ENCODE assay signal across 17 cellular contexts in genomic region chr11:45856044-45856468, GRCh38. TPM values are rescaled to one million over a fixed set of nuclear protein-coding genes. Genes with fewer than 3 reads are reported as not detected.
A peak's percentile ranks its signal among the peaks of the same experiment; 100 is the strongest.
DNase-seq lines count a peak whose midpoint lies in the region; ATAC-seq and TF ChIP-seq lines count a peak whose summit lies in the region.
"Had no signal": no experiment of that assay in that cellular context is flagged by ENCODE, and none has a peak within 500 bp of the region (broad histone marks: within the 10 kb centered on the region; RNA-seq: fewer than 3 reads in every experiment).

No MANE protein-coding gene starts in this region.

- H2BK20ac ChIP-seq in IMR-90 (ENCODE audit: low read depth, low read length): no peak overlapping the region; the same call in 1 of the 2 replicates

- peak overlapping the region; percentile 18 for H2BK5ac ChIP-seq in IMR-90 (ENCODE audit: low read depth, low read length, poor library complexity, severe bottlenecking)

- no peak overlapping the region for H3K4me3 Mint-ChIP-seq in natural killer cell treated with Interleukin-12 subunit alpha and Interleukin-12 subunit beta and Interleukin-15 and Interleukin-18, amount 100 ng/mL, for 72 hours
- H3K4me3 Mint-ChIP-seq: activated CD8-positive, alpha-beta T cell treated with anti-CD3 and anti-CD28 coated beads, Interleukin-2, amount 10 ng/mL, durations not matched to agents 7 days and 5 days; CD4-positive, alpha-beta T cell; mesothelial cell of epicardium; stimulated activated effector memory CD8-positive, alpha-beta T cell treated with anti-CD3 and anti-CD28 coated beads, Interleukin-12 subunit alpha, Interleukin-12 subunit beta, amount 100 ng/mL, for 72 hours had no signal

- no peak for ATAC-seq in IMR-90 (ENCODE audit: low read depth)
- ATAC-seq in thoracic aorta (ENCODE audit: insufficient number of reproducible peaks, low FRiP score, low read depth): no peak
- ATAC-seq in GM21515 (IDR thresholded peaks at IDR 0.05; ENCODE audit: unreplicated experiment): no peak
- ATAC-seq in HG02642 (IDR thresholded peaks at IDR 0.05; ENCODE audit: poor library complexity, unreplicated experiment): no peak
- ATAC-seq in natural killer cell treated with Interleukin-12 subunit alpha and Interleukin-12 subunit beta and Interleukin-15 and Interleukin-18, amount 100 ng/mL, for 72 hours: no peak
- ATAC-seq: activated CD8-positive, alpha-beta T cell treated with anti-CD3 and anti-CD28 coated beads, Interleukin-2, amount 10 ng/mL, durations not matched to agents 7 days and 5 days; stimulated activated effector memory CD8-positive, alpha-beta T cell treated with anti-CD3 and anti-CD28 coated beads, Interleukin-12 subunit alpha, Interleukin-12 subunit beta, amount 100 ng/mL, for 72 hours had no signal

- H3K18ac ChIP-seq in IMR-90 (ENCODE audit: low read depth, low read length): no peak overlapping the region

- no peak for TF ChIP-seq RAD21 in IMR-90 (IDR thresholded peaks at IDR 0.05; ENCODE audit: low read length)

- no peak for TF ChIP-seq CTCF in IMR-90 (conservative IDR thresholded peaks at IDR 0.05; ENCODE audit: low read depth, low read length)
- TF ChIP-seq CTCF in coronary artery (IDR thresholded peaks at IDR 0.05): no peak
- TF ChIP-seq CTCF in thoracic aorta (IDR thresholded peaks at IDR 0.05): no peak

- H3K36me3 ChIP-seq in IMR-90 (ENCODE audit: control insufficient read depth, insufficient read depth, low read length): peaks cover 10% of the 10 kb centered on the region
- H3K36me3 ChIP-seq in thoracic aorta: peaks cover 7% of the 10 kb centered on the region

- DNase-seq in IMR-90 (peak; percentile 43), coronary artery (ENCODE audit: low spot score) (no peak), mucosa of gallbladder (ENCODE audit: low spot score) (peak; percentile 23), thoracic aorta (ENCODE audit: low spot score) (no peak), NOMO-1 treated with DMSO at 0.1 percent for 48 hours (lab: John Stamatoyannopoulos, UW; ENCODE audit: unreplicated experiment) (no peak)
- DNase-seq in natural killer cell treated with Interleukin-12 subunit alpha and Interleukin-12 subunit beta and Interleukin-15 and Interleukin-18, amount 100 ng/mL, for 72 hours (ENCODE audit: low spot score): no peak
- DNase-seq: activated CD8-positive, alpha-beta T cell treated with anti-CD3 and anti-CD28 coated beads, Interleukin-2, amount 10 ng/mL, durations not matched to agents 7 days and 5 days; CD4-positive, alpha-beta T cell; cerebellar nuclear complex; erythroblast; KG1; NCI-H1436 treated with DMSO at 0.1 percent for 48 hours; stimulated activated CD4-positive, alpha-beta T cell treated with anti-CD3 and anti-CD28 coated beads, Interleukin-4, amount 100 ng/mL, for 24 hours had no signal

- peaks cover 26% of the 10 kb centered on the region for H3K9me1 ChIP-seq in IMR-90 (ENCODE audit: insufficient read depth, low read length)

- TF ChIP-seq POLR2A in IMR-90 (IDR thresholded peaks at IDR 0.05; ENCODE audit: low read depth, low read length): no peak

- dilution Hi-C loops in IMR-90 (cut with HindIII; ENCODE audit: low sequenced_read_pairs, unreplicated experiment): no loop called here

- H4K20me1 ChIP-seq in IMR-90 (ENCODE audit: insufficient read depth, low read length): peaks cover 31% of the 10 kb centered on the region

- H3K9ac ChIP-seq in IMR-90 (ENCODE audit: low read depth, low read length): no peak overlapping the region

- H3K36me3 Mint-ChIP-seq in natural killer cell treated with Interleukin-12 subunit alpha and Interleukin-12 subunit beta and Interleukin-15 and Interleukin-18, amount 100 ng/mL, for 72 hours: peaks cover 5% of the 10 kb centered on the region

- H4K8ac ChIP-seq in IMR-90 (ENCODE audit: low read depth in 2 of 2, low read length in 2 of 2): no peak overlapping the region

- no TSS peak for BruUV-seq in IMR-90 (replicated peaks; lab: Mats Ljungman, UMichigan)

- no peak overlapping the region for H2BK120ac ChIP-seq in IMR-90 (ENCODE audit: low read depth, low read length)

- H4K5ac ChIP-seq in IMR-90 (ENCODE audit: low read depth, low read length): no peak overlapping the region

- no peaks in the 10 kb centered on the region for H3K9me3 Mint-ChIP-seq in natural killer cell treated with Interleukin-12 subunit alpha and Interleukin-12 subunit beta and Interleukin-15 and Interleukin-18, amount 100 ng/mL, for 72 hours
- H3K9me3 Mint-ChIP-seq: CD4-positive, alpha-beta T cell; mesothelial cell of epicardium; stimulated activated effector memory CD8-positive, alpha-beta T cell treated with anti-CD3 and anti-CD28 coated beads, Interleukin-12 subunit alpha, Interleukin-12 subunit beta, amount 100 ng/mL, for 72 hours had no signal

- intact Hi-C loops in IMR-90 (cut with micrococcal nuclease): no loop called here

- H2AK9ac ChIP-seq in IMR-90 (replicated peaks; ENCODE audit: low read depth, low read length, poor library complexity): no peak overlapping the region

- H3K23ac ChIP-seq in IMR-90 (ENCODE audit: low read depth, low read length): peak overlapping the region; percentile 15; the same call in 1 of the 2 replicates

- CTCF ChIA-PET in IMR-90 (lab: Yijun Ruan, JAX): no interaction called here

- H3K27me3 Mint-ChIP-seq in natural killer cell treated with Interleukin-12 subunit alpha and Interleukin-12 subunit beta and Interleukin-15 and Interleukin-18, amount 100 ng/mL, for 72 hours: no peaks in the 10 kb centered on the region
- H3K27me3 Mint-ChIP-seq: CD4-positive, alpha-beta T cell had no signal

- H3K27ac Mint-ChIP-seq in natural killer cell treated with Interleukin-12 subunit alpha and Interleukin-12 subunit beta and Interleukin-15 and Interleukin-18, amount 100 ng/mL, for 72 hours: no peak overlapping the region
- H3K27ac Mint-ChIP-seq: activated CD8-positive, alpha-beta T cell treated with anti-CD3 and anti-CD28 coated beads, Interleukin-2, amount 10 ng/mL, durations not matched to agents 7 days and 5 days; CD4-positive, alpha-beta T cell; mesothelial cell of epicardium; stimulated activated effector memory CD8-positive, alpha-beta T cell treated with anti-CD3 and anti-CD28 coated beads, Interleukin-12 subunit alpha, Interleukin-12 subunit beta, amount 100 ng/mL, for 72 hours had no signal

- H3K27ac ChIP-seq in IMR-90 (ENCODE audit: insufficient read depth, low read length) (peak overlapping the region; percentile 10; the same call in 1 of the 2 replicates), coronary artery (peak overlapping the region; percentile 4 to 88), thoracic aorta (peak overlapping the region; percentile 64 to 79)

- peaks cover 6 to 11% of the 10 kb centered on the region in 2 donors for H3K4me1 Mint-ChIP-seq in natural killer cell treated with Interleukin-12 subunit alpha and Interleukin-12 subunit beta and Interleukin-15 and Interleukin-18, amount 100 ng/mL, for 72 hours (ENCODE audit: low read depth in 2 of 2)

- H3K4me2 ChIP-seq in IMR-90 (ENCODE audit: low read depth, low read length): no peak overlapping the region

- H4K91ac ChIP-seq in IMR-90 (ENCODE audit: insufficient read depth, low read depth, low read length): no peak overlapping the region

- WGBS in IMR-90 (ENCODE audit: extremely low coverage in 2 of 2, insufficient read length in 1 of 2), 2 experiments: 83% methylated on average over 2 of the region's 6 CpGs; no CpG with 5 or more reads in 1 of the 2 experiments

- H3K9me3 ChIP-seq in IMR-90 (ENCODE audit: control insufficient read depth, insufficient read depth, low read length) (no peaks in the 10 kb centered on the region), thoracic aorta (no peaks in the 10 kb centered on the region)

- no peak overlapping the region for H3K56ac ChIP-seq in IMR-90 (ENCODE audit: extremely low read depth, insufficient read depth, low read length)

- no peak overlapping the region for H3K4me3 ChIP-seq in IMR-90 (ENCODE audit: insufficient read depth, low read depth, low read length)
- H3K4me3 ChIP-seq in coronary artery: no peak overlapping the region
- H3K4me3 ChIP-seq in thoracic aorta: peak overlapping the region; percentile 7

- H2AFZ ChIP-seq in IMR-90 (replicated peaks; ENCODE audit: low read length, poor library complexity): no peak overlapping the region

- H3K4me1 ChIP-seq in IMR-90 (ENCODE audit: control insufficient read depth, insufficient read depth, low read length) (peaks cover 35% of the 10 kb centered on the region), thoracic aorta (ENCODE audit: control insufficient read depth in 1 of 2, low read depth in 2 of 2) (peaks cover 53 to 99% of the 10 kb centered on the region in 2 donors)

- H2BK15ac ChIP-seq in IMR-90 (ENCODE audit: low read depth, low read length): no peak overlapping the region

- H3K79me1 ChIP-seq in IMR-90 (ENCODE audit: low read depth in 1 of 2, low read length in 2 of 2): peaks cover 19 to 77% of the 10 kb centered on the region in 2 experiments

- peak overlapping the region; percentile 7; the same call in 1 of the 2 replicates for H3K4ac ChIP-seq in IMR-90 (ENCODE audit: low read depth, low read length)

- in situ Hi-C loops in IMR-90 (cut with MboI; ENCODE audit: low sequenced_read_pairs): no loop called here

- no peak overlapping the region for H3K14ac ChIP-seq in IMR-90 (replicated peaks; ENCODE audit: low read depth, low read length)

- peak overlapping the region; percentile 39; the same call in 1 of the 2 replicates for H2AK5ac ChIP-seq in IMR-90 (ENCODE audit: low read depth, low read length)

- POLR2A ChIA-PET in IMR-90 (lab: Charles Lee; ENCODE audit: unreplicated experiment): no interaction called here

- H3K27me3 ChIP-seq in IMR-90 (ENCODE audit: control insufficient read depth, insufficient read depth, low read length): no peaks in the 10 kb centered on the region
- H3K27me3 ChIP-seq in thoracic aorta (replicated peaks; ENCODE audit: insufficient read depth): no peaks in the 10 kb centered on the region

RNA-seq across cellular contexts. Expression of gene CRY2, which starts 8.8 kb away (rescaled TPM):
- total RNA-seq in IMR-90 (2012; rRNA removed) (12.8 and 13.1 TPM in 2 replicates), mucosa of gallbladder (61.9 TPM), thoracic aorta (10 to 100 TPM; 41.2 to 54.4 TPM)
- polyA plus RNA-seq in IMR-90 (2012; rRNA removed): 10.8 and 12.2 TPM in 2 replicates
- 5.4 and 6.9 TPM in 2 replicates for polyA plus RNA-seq in IMR-90 (2012; cell fraction: cytosol; rRNA removed)
- 33.2 and 38.5 TPM in 2 replicates for polyA plus RNA-seq in IMR-90 (2012; cell fraction: nucleus; rRNA removed; ENCODE audit: low replicate concordance)
- total RNA-seq in natural killer cell treated with Interleukin-12 subunit alpha and Interleukin-12 subunit beta and Interleukin-15 and Interleukin-18, amount 100 ng/mL, for 72 hours: 10 to 100 TPM; 22.8 to 28.5 TPM

RNA-seq across cellular contexts. Expression of gene MAPK8IP1, which starts 29.4 kb away (rescaled TPM):
- total RNA-seq in IMR-90 (2012; rRNA removed) (6.5 and 6.9 TPM in 2 replicates), mucosa of gallbladder (16.3 TPM), thoracic aorta (10 to 100 TPM in 1 of 2 donors, 1 to 10 TPM in 1; 9.5 to 10.4 TPM)
- 9.6 and 12.4 TPM in 2 replicates for polyA plus RNA-seq in IMR-90 (2012; rRNA removed)
- polyA plus RNA-seq in IMR-90 (2012; cell fraction: cytosol; rRNA removed): 5.9 and 10.4 TPM in 2 replicates
- 10.5 and 18.3 TPM in 2 replicates for polyA plus RNA-seq in IMR-90 (2012; cell fraction: nucleus; rRNA removed; ENCODE audit: low replicate concordance)
- total RNA-seq in natural killer cell treated with Interleukin-12 subunit alpha and Interleukin-12 subunit beta and Interleukin-15 and Interleukin-18, amount 100 ng/mL, for 72 hours: 1 to 10 TPM; 2.0 to 3.4 TPM

RNA-seq across cellular contexts. Expression of gene FREY1, which starts 51.0 kb away (rescaled TPM):
- 0.83 TPM in 1 of 2 replicates, not detected in the other for total RNA-seq in IMR-90 (2012; rRNA removed)
- polyA plus RNA-seq in IMR-90 (2012; rRNA removed): 0.21 and 0.49 TPM in 2 replicates
- 0.10 and 0.11 TPM in 2 replicates for polyA plus RNA-seq in IMR-90 (2012; cell fraction: cytosol; rRNA removed)
- 1.6 and 1.7 TPM in 2 replicates for polyA plus RNA-seq in IMR-90 (2012; cell fraction: nucleus; rRNA removed; ENCODE audit: low replicate concordance)
- total RNA-seq in mucosa of gallbladder: not detected
- 1 to 10 TPM in 1 of 2 donors, not detected in 1; 9.0 TPM for total RNA-seq in thoracic aorta
- 1 to 10 TPM; 4.2 to 4.9 TPM for total RNA-seq in natural killer cell treated with Interleukin-12 subunit alpha and Interleukin-12 subunit beta and Interleukin-15 and Interleukin-18, amount 100 ng/mL, for 72 hours

RNA-seq across cellular contexts. Expression of gene SLC35C1, which starts 51.1 kb away (rescaled TPM):
- 3.1 and 4.3 TPM in 2 replicates for total RNA-seq in IMR-90 (2012; rRNA removed)
- polyA plus RNA-seq in IMR-90 (2012; rRNA removed): 26.7 and 27.1 TPM in 2 replicates
- polyA plus RNA-seq in IMR-90 (2012; cell fraction: cytosol; rRNA removed): 7.0 and 23.7 TPM in 2 replicates
- 3.3 and 12.5 TPM in 2 replicates for polyA plus RNA-seq in IMR-90 (2012; cell fraction: nucleus; rRNA removed; ENCODE audit: low replicate concordance)
- 32.6 TPM for total RNA-seq in mucosa of gallbladder
- 10 to 100 TPM; 18.8 to 28.4 TPM for total RNA-seq in thoracic aorta
- total RNA-seq in natural killer cell treated with Interleukin-12 subunit alpha and Interleukin-12 subunit beta and Interleukin-15 and Interleukin-18, amount 100 ng/mL, for 72 hours: 10 to 100 TPM; 15.9 to 18.7 TPM

Comparison
In these comparisons a context has a peak if more than half of its experiments do, and no peak if none do; other contexts are left out.
1. DNase-seq: peak in IMR-90 (single experiment) and mucosa of gallbladder (single experiment); none in coronary artery (single experiment), thoracic aorta (single experiment), NOMO-1 treated with DMSO at 0.1 percent for 48 hours (single experiment) and natural killer cell treated with Interleukin-12 subunit alpha and Interleukin-12 subunit beta and Interleukin-15 and Interleukin-18, amount 100 ng/mL, for 72 hours (single experiment).
2. H3K27ac ChIP-seq: peak in every context shown above with its lines; median percentile 72 in thoracic aorta; 46 in coronary artery; 10 in IMR-90.